Comparison of ENCODE assay signal across 18 cellular contexts in the genomic region with DNA sequence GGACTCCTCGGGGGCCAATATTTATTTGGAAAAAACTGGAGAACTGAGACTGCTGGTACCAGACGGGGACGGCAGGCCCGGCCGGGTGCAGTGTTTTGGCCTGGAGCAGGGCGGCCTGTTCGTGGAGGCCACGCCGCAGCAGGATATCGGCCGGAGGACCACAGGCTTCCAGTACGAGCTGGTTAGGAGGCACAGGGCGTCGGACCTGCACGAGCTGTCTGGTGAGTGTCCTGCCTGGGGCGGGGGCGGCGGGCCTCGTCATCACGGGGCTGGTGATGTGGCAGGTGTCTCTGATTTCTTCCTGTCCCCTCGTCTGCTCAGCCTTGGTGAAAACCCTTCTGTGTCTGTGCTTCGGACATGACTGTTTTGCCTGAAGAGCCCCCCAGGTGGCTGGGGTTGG. TPM values are rescaled to one million over a fixed set of nuclear protein-coding genes. Genes with fewer than 3 reads are reported as not detected.
A peak's percentile ranks its signal among the peaks of the same experiment; 100 is the strongest.
DNase-seq lines count a peak whose midpoint lies in the region; ATAC-seq and TF ChIP-seq lines count a peak whose summit lies in the region.
"Had no signal": no experiment of that assay in that cellular context is flagged by ENCODE, and none has a peak within 500 bp of the region (broad histone marks: within the 10 kb centered on the region; RNA-seq: fewer than 3 reads in every experiment).

No MANE protein-coding gene starts in this region.

- H3K27ac ChIP-seq in ascending aorta (peak overlapping the region; percentile 92 to 97), mucosa of rectum (ENCODE audit: low read depth in 2 of 2, low read length in 2 of 2) (peak overlapping the region; percentile 32 to 89), left lung (peak overlapping the region in 1 of 2 donors; percentile 74)

- intact Hi-C loops in activated CD4-positive, alpha-beta T cell treated with anti-CD3 and anti-CD28 coated beads, Interleukin-2, amount 10 ng/mL, durations not matched to agents 24 days and 14 days (cut with micrococcal nuclease), result no loop called here
- intact Hi-C loops in ascending aorta (cut with DNase I), result no loop called here
- intact Hi-C loops in left lung (cut with DNase I), result no loop called here

- H3K27me3 Mint-ChIP-seq in activated CD4-positive, alpha-beta T cell treated with anti-CD3 and anti-CD28 coated beads, Interleukin-2, amount 10 ng/mL, durations not matched to agents 24 days and 14 days, result no peaks in the 10 kb centered on the region
- H3K27me3 Mint-ChIP-seq in type B pancreatic cell, result peaks cover 14% of the 10 kb centered on the region
- H3K27me3 Mint-ChIP-seq: naive B cell had no signal

- peak overlapping the region; percentile 64 for H3K4me3 Mint-ChIP-seq in activated CD4-positive, alpha-beta T cell treated with anti-CD3 and anti-CD28 coated beads, Interleukin-2, amount 10 ng/mL, durations not matched to agents 24 days and 14 days
- H3K4me3 Mint-ChIP-seq in type B pancreatic cell, result peak overlapping the region; percentile 89
- H3K4me3 Mint-ChIP-seq: activated naive CD4-positive, alpha-beta T cell treated with anti-CD3 and anti-CD28 coated beads, Interleukin-2, amount 10 ng/mL, durations not matched to agents 7 days and 5 days had no signal

- H3K9ac ChIP-seq in mucosa of rectum (ENCODE audit: low read depth in 1 of 2, low read length in 2 of 2), result peak overlapping the region in 1 of 2 donors; percentile 23

- TF ChIP-seq CTCF in ascending aorta (IDR thresholded peaks at IDR 0.05) (no peak), type B pancreatic cell (conservative IDR thresholded peaks at IDR 0.05) (no peak), left lung (IDR thresholded peaks at IDR 0.05) (no peak)

- no peak overlapping the region for H3K4me3 ChIP-seq in ascending aorta
- no peak overlapping the region for H3K4me3 ChIP-seq in mucosa of rectum (ENCODE audit: low read length in 2 of 2)
- H3K4me3 ChIP-seq in left lung, result no peak overlapping the region
- H3K4me3 ChIP-seq: testis had no signal

- peaks cover 39% of the 10 kb centered on the region for H3K4me1 Mint-ChIP-seq in activated CD4-positive, alpha-beta T cell treated with anti-CD3 and anti-CD28 coated beads, Interleukin-2, amount 10 ng/mL, durations not matched to agents 24 days and 14 days
- H3K4me1 Mint-ChIP-seq in type B pancreatic cell (ENCODE audit: unreplicated experiment), result peaks cover 48% of the 10 kb centered on the region

- peaks cover 28% of the 10 kb centered on the region for H3K36me3 Mint-ChIP-seq in activated CD4-positive, alpha-beta T cell treated with anti-CD3 and anti-CD28 coated beads, Interleukin-2, amount 10 ng/mL, durations not matched to agents 24 days and 14 days (ENCODE audit: low read depth)
- H3K36me3 Mint-ChIP-seq in type B pancreatic cell, result peaks cover 27% of the 10 kb centered on the region
- H3K36me3 Mint-ChIP-seq: activated naive CD4-positive, alpha-beta T cell treated with anti-CD3 and anti-CD28 coated beads, Interleukin-2, amount 10 ng/mL, durations not matched to agents 7 days and 5 days; naive B cell had no signal

- no peak for DNase-seq in activated CD4-positive, alpha-beta T cell treated with anti-CD3 and anti-CD28 coated beads, Interleukin-2, amount 10 ng/mL, durations not matched to agents 24 days and 14 days
- no peak for DNase-seq in activated CD4-positive, alpha-beta T cell treated with anti-CD3 and anti-CD28 coated beads, Interleukin-2, amount 50 U/mL, for 1 hour
- DNase-seq in ascending aorta (ENCODE audit: low spot score in 2 of 2) (no peak), type B pancreatic cell (ENCODE audit: extremely low spot score, unreplicated experiment) (no peak), cerebellum (ENCODE audit: low spot score) (no peak), left lung (no peak)
- DNase-seq: activated naive CD4-positive, alpha-beta T cell treated with anti-CD3 and anti-CD28 coated beads, Interleukin-2, amount 10 ng/mL, durations not matched to agents 7 days and 5 days; COR-L47; dorsolateral prefrontal cortex; hypothalamus; left cardiac atrium; MV-4-11; naive B cell; NCI-H69; testis had no signal

- H3K27ac Mint-ChIP-seq in activated CD4-positive, alpha-beta T cell treated with anti-CD3 and anti-CD28 coated beads, Interleukin-2, amount 10 ng/mL, durations not matched to agents 24 days and 14 days, result no peak overlapping the region
- H3K27ac Mint-ChIP-seq in type B pancreatic cell, result peak overlapping the region; percentile 97

- H3K4me1 ChIP-seq in ascending aorta (peaks cover 33 to 78% of the 10 kb centered on the region in 2 donors), mucosa of rectum (ENCODE audit: control insufficient read depth in 2 of 2, insufficient read depth in 2 of 2, low read length in 2 of 2) (peaks cover 61 to 68% of the 10 kb centered on the region in 2 donors), left lung (peaks cover 27 to 88% of the 10 kb centered on the region in 2 donors)

- H3K27me3 ChIP-seq in ascending aorta, result no peaks in the 10 kb centered on the region
- no peaks in the 10 kb centered on the region for H3K27me3 ChIP-seq in mucosa of rectum (ENCODE audit: control insufficient read depth in 2 of 2, insufficient read depth in 2 of 2, low read length in 2 of 2)
- H3K27me3 ChIP-seq in left lung, result peaks cover 0 to 14% of the 10 kb centered on the region in 2 donors
- H3K27me3 ChIP-seq: testis had no signal

- ATAC-seq in HG02798 (IDR thresholded peaks at IDR 0.05; ENCODE audit: poor library complexity, unreplicated experiment) (no peak), left lung (no peak)
- ATAC-seq: HCT116, left cardiac atrium had no signal

- no peaks in the 10 kb centered on the region for H3K9me3 Mint-ChIP-seq in activated CD4-positive, alpha-beta T cell treated with anti-CD3 and anti-CD28 coated beads, Interleukin-2, amount 10 ng/mL, durations not matched to agents 24 days and 14 days
- H3K9me3 Mint-ChIP-seq in type B pancreatic cell, result no peaks in the 10 kb centered on the region
- H3K9me3 Mint-ChIP-seq: activated naive CD4-positive, alpha-beta T cell treated with anti-CD3 and anti-CD28 coated beads, Interleukin-2, amount 10 ng/mL, durations not matched to agents 7 days and 5 days; naive B cell had no signal

- H3K36me3 ChIP-seq in ascending aorta (peaks cover 17 to 41% of the 10 kb centered on the region in 2 donors), mucosa of rectum (ENCODE audit: control insufficient read depth in 2 of 2, insufficient read depth in 2 of 2, low read length in 2 of 2) (peaks cover 17 to 24% of the 10 kb centered on the region in 2 donors), left lung (peaks cover 0 to 54% of the 10 kb centered on the region in 2 donors)

- H3K9me3 ChIP-seq in ascending aorta (no peaks in the 10 kb centered on the region), mucosa of rectum (ENCODE audit: control insufficient read depth in 2 of 2, low read length in 2 of 2) (no peaks in the 10 kb centered on the region), left lung (no peaks in the 10 kb centered on the region)
- H3K9me3 ChIP-seq: testis had no signal

RNA-seq across cellular contexts. Expression of gene METRNL, which starts 5.7 kb away (rescaled TPM):
- 19.6 and 22.3 TPM in 2 replicates for total RNA-seq in activated CD4-positive, alpha-beta T cell treated with anti-CD3 and anti-CD28 coated beads, Interleukin-2, amount 10 ng/mL, durations not matched to agents 24 days and 14 days
- total RNA-seq in ascending aorta (257 TPM), type B pancreatic cell (ENCODE audit: low replicate concordance) (76.2 and 145 TPM in 2 replicates), cerebellum (14.2 TPM), left lung (10 to 100 TPM; 53.0 to 61.8 TPM)
